In genomic region chr10:68208424-68209042, GRCh38 we compare ENCODE assay signal across 8 cellular contexts. TPM values are rescaled to one million over a fixed set of nuclear protein-coding genes. Genes with fewer than 3 reads are reported as not detected.
A peak's percentile ranks its signal among the peaks of the same experiment; 100 is the strongest.
DNase-seq lines count a peak whose midpoint lies in the region; ATAC-seq and TF ChIP-seq lines count a peak whose summit lies in the region.

No MANE protein-coding gene starts in this region.

- no peak overlapping the region for H3K9ac ChIP-seq in mammary epithelial cell (ENCODE audit: insufficient read depth, low read length)

- H3K36me3 ChIP-seq in mammary epithelial cell (ENCODE audit: insufficient read depth, low read length), result no peaks in the 10 kb centered on the region

- no peaks in the 10 kb centered on the region for H3K4me1 Mint-ChIP-seq in activated CD4-positive, alpha-beta T cell treated with anti-CD3 and anti-CD28 coated beads, Interleukin-2, amount 10 ng/mL, durations not matched to agents 7 days and 5 days

- no peak overlapping the region for H3K27ac Mint-ChIP-seq in activated CD4-positive, alpha-beta T cell treated with anti-CD3 and anti-CD28 coated beads, Interleukin-2, amount 10 ng/mL, durations not matched to agents 7 days and 5 days

- H3K9me3 Mint-ChIP-seq in activated CD4-positive, alpha-beta T cell treated with anti-CD3 and anti-CD28 coated beads, Interleukin-2, amount 10 ng/mL, durations not matched to agents 7 days and 5 days, result no peaks in the 10 kb centered on the region

- no peak overlapping the region for H3K4me3 ChIP-seq in mammary epithelial cell (replicated peaks in 1 of 3; ENCODE audit: insufficient read depth in 1 of 3, low read depth in 2 of 3, low read length in 3 of 3)

- no peaks in the 10 kb centered on the region for H3K36me3 Mint-ChIP-seq in activated CD4-positive, alpha-beta T cell treated with anti-CD3 and anti-CD28 coated beads, Interleukin-2, amount 10 ng/mL, durations not matched to agents 7 days and 5 days (ENCODE audit: low read depth)

- no peak overlapping the region for H3K4me2 ChIP-seq in mammary epithelial cell (ENCODE audit: insufficient read depth, low read depth, low read length)

- no peaks in the 10 kb centered on the region for H4K20me1 ChIP-seq in mammary epithelial cell (ENCODE audit: insufficient read depth, low read length)

- peak; percentile 77 to 82 for TF ChIP-seq CTCF in mammary epithelial cell (conservative IDR thresholded peaks at IDR 0.05 in 1 of 2, IDR thresholded peaks at IDR 0.05 in 1 of 2; ENCODE audit: extremely low read depth in 1 of 2, insufficient read depth in 1 of 2, low read depth in 1 of 2, low read length in 2 of 2)

- intact Hi-C loops in mammary epithelial cell (cut with micrococcal nuclease), result loop anchor here (1.0 kb wide), 4 partner anchors 52 to 353 kb away; no protein-coding TSS in a partner anchor

- 78% methylated on average over 10 of the region's 10 CpGs for WGBS in mammary epithelial cell (ENCODE audit: low coverage, missing lambda C conversion rate)

- peak; percentile 18 for DNase-seq in activated CD4-positive, alpha-beta T cell treated with anti-CD3 and anti-CD28 coated beads, Interleukin-2, amount 10 ng/mL, durations not matched to agents 7 days and 5 days
- no peak for DNase-seq in activated CD4-positive, alpha-beta T cell treated with anti-CD3 and anti-CD28 coated beads, Interleukin-2, amount 50 U/mL, for 1 hour
- DNase-seq in NOMO-1 treated with DMSO at 0.1 percent for 48 hours (lab: John Stamatoyannopoulos, UW; ENCODE audit: unreplicated experiment), result peak; percentile 28
- DNase-seq in mammary epithelial cell, result peak; percentile 59
- peak; percentile 46 for DNase-seq in midbrain (lab: John Stamatoyannopoulos, UW)
- no peak for DNase-seq in stimulated activated naive CD4-positive, alpha-beta T cell treated with Interleukin-2 at 50 U/mL for 16 hours (lab: John Stamatoyannopoulos, UW)
- DNase-seq in activated CD4-positive, CD25-positive, alpha-beta regulatory T cell treated with anti-CD3 and anti-CD28 coated beads, Interleukin-2, amount 50 U/mL, for 72 hours, result no peak

- no peaks in the 10 kb centered on the region for H3K79me2 ChIP-seq in mammary epithelial cell (ENCODE audit: insufficient read depth, low read length)

- H3K4me1 ChIP-seq in mammary epithelial cell (ENCODE audit: insufficient read depth, low read length), result no peaks in the 10 kb centered on the region

- POLR2A ChIA-PET in activated CD4-positive, alpha-beta T cell treated with anti-CD3 and anti-CD28 coated beads, Interleukin-2, amount 10 ng/mL, durations not matched to agents 7 days and 5 days (lab: Charles Lee), result no interaction called here

- BruUV-seq in mammary epithelial cell (replicated peaks; lab: Mats Ljungman, UMichigan), result no TSS peak

- H2AFZ ChIP-seq in mammary epithelial cell (ENCODE audit: low read depth, low read length), result no peak overlapping the region

- no peaks in the 10 kb centered on the region for H3K27me3 ChIP-seq in mammary epithelial cell (ENCODE audit: insufficient read depth, low read length)

- H3K9me3 ChIP-seq in mammary epithelial cell (replicated peaks; ENCODE audit: insufficient read depth, low read length), result no peaks in the 10 kb centered on the region

- H3K27me3 Mint-ChIP-seq in activated CD4-positive, alpha-beta T cell treated with anti-CD3 and anti-CD28 coated beads, Interleukin-2, amount 10 ng/mL, durations not matched to agents 7 days and 5 days, result peaks cover 13% of the 10 kb centered on the region

- in situ Hi-C loops in mammary epithelial cell (cut with MboI; ENCODE audit: low sequenced_read_pairs in 2 of 2), result loop anchor here in 1 of 2 donors (25.0 kb wide), 1 partner anchor 346 kb away; no protein-coding TSS in a partner anchor

- H3K27ac ChIP-seq in mammary epithelial cell (ENCODE audit: insufficient read depth, low read depth, low read length), result no peak overlapping the region

- dilution Hi-C loops in mammary epithelial cell (cut with HindIII; ENCODE audit: low sequenced_read_pairs), result no loop called here

- peak; percentile 53 for ATAC-seq in HG03342 (IDR thresholded peaks at IDR 0.05; ENCODE audit: unreplicated experiment)

- CTCF ChIA-PET in activated CD4-positive, alpha-beta T cell treated with anti-CD3 and anti-CD28 coated beads, Interleukin-2, amount 10 ng/mL, durations not matched to agents 7 days and 5 days (lab: Charles Lee), result interaction anchor here (1.0 kb wide), 1 partner anchor 353 kb away, joined by 3 read pairs; no protein-coding TSS in a partner anchor
- CTCF ChIA-PET in mammary epithelial cell (lab: Charles Lee; ENCODE audit: low non-redundant PET), result no interaction called here

- no peak overlapping the region for H3K4me3 Mint-ChIP-seq in activated CD4-positive, alpha-beta T cell treated with anti-CD3 and anti-CD28 coated beads, Interleukin-2, amount 10 ng/mL, durations not matched to agents 7 days and 5 days

RNA-seq across cellular contexts. Expression of gene ATOH7, which starts 23.4 kb away (rescaled TPM):
- total RNA-seq in activated CD4-positive, alpha-beta T cell treated with anti-CD3 and anti-CD28 coated beads, Interleukin-2, amount 10 ng/mL, durations not matched to agents 7 days and 5 days, result not detected
- not detected for total RNA-seq in mammary epithelial cell
- polyA plus RNA-seq in mammary epithelial cell, result 0.03 TPM
- not detected for polyA minus RNA-seq in mammary epithelial cell

Comparison
In these comparisons a context has a peak if more than half of its experiments do, and no peak if none do; other contexts are left out.
1. DNase-seq: peak in activated CD4-positive, alpha-beta T cell treated with anti-CD3 and anti-CD28 coated beads, Interleukin-2, amount 10 ng/mL, durations not matched to agents 7 days and 5 days (single experiment), NOMO-1 treated with DMSO at 0.1 percent for 48 hours (single experiment), mammary epithelial cell (single experiment) and midbrain (single experiment); none in activated CD4-positive, alpha-beta T cell treated with anti-CD3 and anti-CD28 coated beads, Interleukin-2, amount 50 U/mL, for 1 hour (single experiment), stimulated activated naive CD4-positive, alpha-beta T cell treated with Interleukin-2 at 50 U/mL for 16 hours (single experiment) and activated CD4-positive, CD25-positive, alpha-beta regulatory T cell treated with anti-CD3 and anti-CD28 coated beads, Interleukin-2, amount 50 U/mL, for 72 hours (single experiment).